8 cellular contexts compared by ENCODE assay signal in the genomic region with DNA sequence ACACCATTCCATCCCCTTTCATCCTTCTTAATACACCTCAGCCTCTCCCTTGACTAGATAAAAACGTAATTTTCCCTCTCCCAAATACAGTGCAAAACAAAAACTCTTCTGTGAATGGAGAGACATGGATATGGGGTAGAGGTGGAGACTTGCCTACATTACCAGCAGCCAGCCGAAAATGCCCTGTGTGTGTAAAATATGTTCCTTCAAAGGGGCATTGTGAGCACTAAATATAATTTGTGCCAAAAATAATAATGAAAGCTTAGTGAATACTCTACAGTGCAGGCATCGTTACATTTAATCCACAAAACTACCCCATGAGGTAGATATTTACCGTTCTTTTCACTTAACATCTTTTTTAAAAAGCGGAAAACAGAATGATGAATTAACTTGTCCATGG. TPM values are rescaled to one million over a fixed set of nuclear protein-coding genes. Genes with fewer than 3 reads are reported as not detected.
A peak's percentile ranks its signal among the peaks of the same experiment; 100 is the strongest.
DNase-seq lines count a peak whose midpoint lies in the region; ATAC-seq and TF ChIP-seq lines count a peak whose summit lies in the region.

No MANE protein-coding gene starts in this region.

- peaks cover 11 to 29% (median 25%) of the 10 kb centered on the region in 5 donors for H3K36me3 Mint-ChIP-seq in naive thymus-derived CD4-positive, alpha-beta T cell

- no peak for ATAC-seq in naive thymus-derived CD4-positive, alpha-beta T cell
- ATAC-seq in GM21381 (IDR thresholded peaks at IDR 0.05; ENCODE audit: unreplicated experiment) (no peak), HG02763 (IDR thresholded peaks at IDR 0.05; ENCODE audit: unreplicated experiment) (no peak)

- H3K4me1 ChIP-seq in A673 (ENCODE audit: insufficient read depth, low read length, poor library complexity, severe bottlenecking) (peaks cover 20% of the 10 kb centered on the region), HUES6 (ENCODE audit: control insufficient read depth, insufficient read depth, low read length) (no peaks in the 10 kb centered on the region)
- peaks cover 21 to 22% of the 10 kb centered on the region in 2 donors for H3K4me1 ChIP-seq in naive thymus-derived CD4-positive, alpha-beta T cell (ENCODE audit: control insufficient read depth in 2 of 2, insufficient read depth in 2 of 2, low read length in 2 of 2)

- no peak overlapping the region for H3K9ac ChIP-seq in HUES6 (ENCODE audit: low read length)

- CTCF ChIA-PET in A673 (lab: Charles Lee): interaction anchor here (0.9 kb wide), 1 partner anchor 161 kb away, joined by 3 read pairs; no protein-coding TSS in a partner anchor
- CTCF ChIA-PET in naive thymus-derived CD4-positive, alpha-beta T cell (lab: Charles Lee): interaction anchor here (1.4 kb wide), 1 partner anchor 160 kb away, joined by 3 read pairs; no protein-coding TSS in a partner anchor

- POLR2A ChIA-PET in A673 (lab: Charles Lee; ENCODE audit: low non-redundant PET): no interaction called here
- POLR2A ChIA-PET in naive thymus-derived CD4-positive, alpha-beta T cell (lab: Charles Lee): interaction anchor here (1.0 kb wide), 1 partner anchor 746 kb away, joined by 3 read pairs; no protein-coding TSS in a partner anchor

- peaks cover 0 to 36% (median 25%) of the 10 kb centered on the region in 11 donors for H3K9me3 Mint-ChIP-seq in naive thymus-derived CD4-positive, alpha-beta T cell

- TF ChIP-seq CTCF in A673 (conservative IDR thresholded peaks at IDR 0.05; ENCODE audit: low read depth, low read length): no peak

- peaks cover 24 to 51% (median 47%) of the 10 kb centered on the region in 7 donors for H3K4me1 Mint-ChIP-seq in naive thymus-derived CD4-positive, alpha-beta T cell

- DNase-seq in A673 (ENCODE audit: low spot score) (no peak), cerebellar cortex (ENCODE audit: low spot score) (peak; percentile 55), islet precursor cell (no peak), hypothalamus (lab: John Stamatoyannopoulos, UW) (no peak)
- no peak for DNase-seq in naive thymus-derived CD4-positive, alpha-beta T cell

- H3K27ac Mint-ChIP-seq in naive thymus-derived CD4-positive, alpha-beta T cell: peak overlapping the region in 8 of 9 donors; percentile 90 to 100 (median 98)

- H3K4me3 ChIP-seq in A673 (ENCODE audit: low read depth, low read length, poor library complexity, severe bottlenecking) (peak overlapping the region; percentile 57), HUES6 (ENCODE audit: low read depth, low read length) (peak overlapping the region; percentile 63; the same call in 1 of the 2 replicates)
- peak overlapping the region; percentile 94 for H3K4me3 ChIP-seq in naive thymus-derived CD4-positive, alpha-beta T cell (ENCODE audit: low read length)

- H3K36me3 ChIP-seq in A673 (ENCODE audit: insufficient read depth, low read length, poor library complexity, severe bottlenecking) (peaks cover 29% of the 10 kb centered on the region), HUES6 (ENCODE audit: control insufficient read depth, insufficient read depth, low read length) (peaks cover 5% of the 10 kb centered on the region; the same call in 1 of the 2 replicates)
- H3K36me3 ChIP-seq in naive thymus-derived CD4-positive, alpha-beta T cell (ENCODE audit: control insufficient read depth in 2 of 3, insufficient read depth in 3 of 3, low read length in 3 of 3): no peaks in the 10 kb centered on the region

- peak overlapping the region; percentile 21 to 99 (median 95) for H3K4me3 Mint-ChIP-seq in naive thymus-derived CD4-positive, alpha-beta T cell

- BruUV-seq in A673 (replicated peaks; lab: Mats Ljungman, UMichigan): no TSS peak

- intact Hi-C loops in A673 (cut with micrococcal nuclease; ENCODE audit: unreplicated experiment): loop anchor here (5.0 kb wide), 1 partner anchor 161 kb away; no protein-coding TSS in a partner anchor
- intact Hi-C loops in naive thymus-derived CD4-positive, alpha-beta T cell (cut with micrococcal nuclease): loop anchor here (5.0 to 10.0 kb wide), 4 partner anchors 831 to 1887 kb away; a partner anchor contains a TSS

- H3K27me3 Mint-ChIP-seq in naive thymus-derived CD4-positive, alpha-beta T cell: peaks cover 7 to 27% (median 13%) of the 10 kb centered on the region in 5 donors

- H3K27ac ChIP-seq in A673 (ENCODE audit: low read depth, low read length, poor library complexity, severe bottlenecking) (no peak overlapping the region), HUES6 (ENCODE audit: low read depth, low read length) (no peak overlapping the region)
- H3K27ac ChIP-seq in naive thymus-derived CD4-positive, alpha-beta T cell (ENCODE audit: low read depth, low read length): peak overlapping the region; percentile 94

- H3K27me3 ChIP-seq in A673 (replicated peaks; ENCODE audit: insufficient read depth, low read depth, low read length, poor library complexity): no peaks in the 10 kb centered on the region
- peaks cover 40% of the 10 kb centered on the region for H3K27me3 ChIP-seq in HUES6 (ENCODE audit: control insufficient read depth, insufficient read depth, low read length)
- H3K27me3 ChIP-seq in naive thymus-derived CD4-positive, alpha-beta T cell (ENCODE audit: control insufficient read depth in 2 of 2, insufficient read depth in 2 of 2, low read length in 2 of 2): no peaks in the 10 kb centered on the region

- peaks cover 33% of the 10 kb centered on the region for H3K9me3 ChIP-seq in A673 (ENCODE audit: low read depth, low read length, poor library complexity, severe bottlenecking)
- peaks cover 29% of the 10 kb centered on the region for H3K9me3 ChIP-seq in HUES6 (ENCODE audit: control insufficient read depth, insufficient read depth, low read depth, low read length)
- H3K9me3 ChIP-seq in naive thymus-derived CD4-positive, alpha-beta T cell (ENCODE audit: control insufficient read depth in 2 of 3, low read length in 3 of 3): peaks cover 0 to 13% (median 6%) of the 10 kb centered on the region in 3 experiments

RNA-seq across cellular contexts. Expression of a gene that starts 1.0 kb away (rescaled TPM):
- total RNA-seq in A673 (2021): 179 and 191 TPM in 2 replicates
- total RNA-seq in naive thymus-derived CD4-positive, alpha-beta T cell: 10 to 100 TPM; 35.7 to 60.8 (median 58.6) TPM
- 10 to 100 TPM; 50.2 to 60.1 TPM for polyA plus RNA-seq in naive thymus-derived CD4-positive, alpha-beta T cell

RNA-seq across cellular contexts. Expression of a gene that starts 43.3 kb away (rescaled TPM):
- total RNA-seq in A673 (2021): 40.4 and 50.1 TPM in 2 replicates
- total RNA-seq in naive thymus-derived CD4-positive, alpha-beta T cell: under 1 TPM in 1 of 5 experiments, not detected in 4; 0.15 TPM
- polyA plus RNA-seq in naive thymus-derived CD4-positive, alpha-beta T cell: not detected

Comparison
In these comparisons a context has a peak if more than half of its experiments do, and no peak if none do; other contexts are left out.
1. RNA of a gene that starts 43.3 kb away (total RNA-seq): 40.4 to 50.1 TPM in A673; 0.15 TPM in naive thymus-derived CD4-positive, alpha-beta T cell; every median in the first group is over 10 times any median in the second.
2. Peak in every context shown above with its lines, with median percentiles within 50 percentile points of each other: H3K4me3 ChIP-seq.